In genomic region chrY:2817131-2817530, GRCh38 we compare ENCODE assay signal across 38 cellular contexts. TPM values are rescaled to one million over a fixed set of nuclear protein-coding genes. Genes with fewer than 3 reads are reported as not detected.
"Had no signal": no experiment of that assay in that cellular context is flagged by ENCODE, and none has a peak within 500 bp of the region (broad histone marks: within the 10 kb centered on the region; RNA-seq: fewer than 3 reads in every experiment).

No MANE protein-coding gene starts in this region.

- H3K4me1 Mint-ChIP-seq: activated CD4-positive, alpha-beta T cell treated with anti-CD3 and anti-CD28 coated beads for 36 hours; activated CD4-positive, alpha-beta T cell treated with anti-CD3 and anti-CD28 coated beads, Interleukin-2, amount 10 ng/mL, durations not matched to agents 24 days and 14 days; activated naive CD4-positive, alpha-beta T cell treated with anti-CD3 and anti-CD28 coated beads, Interleukin-2, amount 50 U/mL, for 24 hours; activated naive CD8-positive, alpha-beta T cell treated with anti-CD3 and anti-CD28 coated beads for 36 hours; activated naive CD8-positive, alpha-beta T cell treated with anti-CD3 and anti-CD28 coated beads, Interleukin-2, amount 50 U/mL, for 24 hours; brain; T-helper 17 cell had no signal

- H3K79me2 ChIP-seq: hepatocyte had no signal

- H3K4me3 Mint-ChIP-seq: activated CD4-positive, alpha-beta memory T cell treated with anti-CD3 and anti-CD28 coated beads for 36 hours; activated CD4-positive, alpha-beta T cell treated with anti-CD3 and anti-CD28 coated beads for 36 hours; activated CD4-positive, alpha-beta T cell treated with anti-CD3 and anti-CD28 coated beads, Interleukin-2, amount 10 ng/mL, durations not matched to agents 24 days and 14 days; activated CD8-positive, alpha-beta memory T cell treated with anti-CD3 and anti-CD28 coated beads, Interleukin-2, amount 10 ng/mL, durations not matched to agents 7 days and 5 days; activated CD8-positive, alpha-beta T cell treated with anti-CD3 and anti-CD28 coated beads, Interleukin-2, amount 10 ng/mL, durations not matched to agents 7 days and 5 days; activated naive CD4-positive, alpha-beta T cell treated with anti-CD3 and anti-CD28 coated beads for 36 hours; activated naive CD4-positive, alpha-beta T cell treated with anti-CD3 and anti-CD28 coated beads, Interleukin-2, amount 50 U/mL, for 24 hours; activated naive CD8-positive, alpha-beta T cell treated with anti-CD3 and anti-CD28 coated beads for 36 hours; activated naive CD8-positive, alpha-beta T cell treated with anti-CD3 and anti-CD28 coated beads, Interleukin-2, amount 50 U/mL, for 24 hours; activated T-helper 1 cell treated with anti-CD3 and anti-CD28 coated beads, Interleukin-12 subunit alpha, Interleukin-12 subunit beta, Interleukin-2, Interleukin-4 antibody, amounts not matched to agents 30 ng/mL and 10 ng/mL and 1 ng/mL, durations not matched to agents 14 hours and 24 hours and 36 hours; brain; T-helper 17 cell; T-helper 2 cell treated with Interferon-gamma antibody and Interleukin-4, amounts not matched to agents 5 μg/mL and 100 μg/mL, for 36 hours had no signal

- H3K4me1 ChIP-seq: adrenal gland, ascending aorta, breast epithelium, colonic mucosa, esophagus squamous epithelium, gastroesophageal sphincter, heart right ventricle had no signal

- H3K36me3 Mint-ChIP-seq: activated CD4-positive, alpha-beta memory T cell treated with anti-CD3 and anti-CD28 coated beads for 36 hours; activated CD8-positive, alpha-beta memory T cell treated with anti-CD3 and anti-CD28 coated beads, Interleukin-2, amount 10 ng/mL, durations not matched to agents 7 days and 5 days; activated naive CD8-positive, alpha-beta T cell treated with anti-CD3 and anti-CD28 coated beads for 36 hours; brain had no signal

- DNase-seq: activated CD4-positive, alpha-beta memory T cell treated with anti-CD3 and anti-CD28 coated beads for 36 hours; activated CD4-positive, alpha-beta T cell treated with anti-CD3 and anti-CD28 coated beads for 36 hours; activated CD4-positive, alpha-beta T cell treated with anti-CD3 and anti-CD28 coated beads, Interleukin-2, amount 10 ng/mL, durations not matched to agents 24 days and 14 days; activated CD4-positive, CD25-positive, alpha-beta regulatory T cell; activated CD4-positive, CD25-positive, alpha-beta regulatory T cell treated with anti-CD3 and anti-CD28 coated beads, Interleukin-2, amount 50 U/mL, for 72 hours; activated CD8-positive, alpha-beta memory T cell treated with anti-CD3 and anti-CD28 coated beads, Interleukin-2, amount 10 ng/mL, durations not matched to agents 7 days and 5 days; activated CD8-positive, alpha-beta memory T cell treated with anti-CD3 and anti-CD28 coated beads, Interleukin-2, amount 50 U/mL, for 4 hours; activated CD8-positive, alpha-beta T cell treated with anti-CD3 and anti-CD28 coated beads, Interleukin-2, amount 10 ng/mL, durations not matched to agents 7 days and 5 days; activated effector memory CD4-positive, alpha-beta T cell treated with anti-CD3 and anti-CD28 coated beads, Interleukin-2, amount 50 U/mL, for 16 hours; activated naive CD4-positive, alpha-beta T cell treated with anti-CD3 and anti-CD28 coated beads for 36 hours; activated naive CD8-positive, alpha-beta T cell treated with anti-CD3 and anti-CD28 coated beads for 36 hours; activated naive CD8-positive, alpha-beta T cell treated with anti-CD3 and anti-CD28 coated beads, Interleukin-2, amount 50 U/mL, for 24 hours; activated T-cell treated with anti-CD3 and anti-CD28 coated beads, Interleukin-2, amount 50 U/mL, for 1 hour; activated T-cell treated with anti-CD3 and anti-CD28 coated beads, Interleukin-2, amount 50 U/mL, for 48 hours; adrenal gland; central memory CD4-positive, alpha-beta T cell; cerebellar nuclear complex; colonic mucosa; effector CD8-positive, alpha-beta T cell; esophagus squamous epithelium; foreskin melanocyte; heart right ventricle; T-helper 17 cell had no signal

- H3K4me2 ChIP-seq: hepatocyte had no signal

- H3K27ac Mint-ChIP-seq: activated CD4-positive, alpha-beta memory T cell treated with anti-CD3 and anti-CD28 coated beads for 36 hours; activated CD4-positive, alpha-beta T cell treated with anti-CD3 and anti-CD28 coated beads for 36 hours; activated CD4-positive, alpha-beta T cell treated with anti-CD3 and anti-CD28 coated beads, Interleukin-2, amount 10 ng/mL, durations not matched to agents 24 days and 14 days; activated CD8-positive, alpha-beta memory T cell treated with anti-CD3 and anti-CD28 coated beads, Interleukin-2, amount 10 ng/mL, durations not matched to agents 7 days and 5 days; activated CD8-positive, alpha-beta T cell treated with anti-CD3 and anti-CD28 coated beads, Interleukin-2, amount 10 ng/mL, durations not matched to agents 7 days and 5 days; activated naive CD4-positive, alpha-beta T cell treated with anti-CD3 and anti-CD28 coated beads for 36 hours; activated naive CD4-positive, alpha-beta T cell treated with anti-CD3 and anti-CD28 coated beads, Interleukin-2, amount 50 U/mL, for 24 hours; activated naive CD8-positive, alpha-beta T cell treated with anti-CD3 and anti-CD28 coated beads for 36 hours; activated naive CD8-positive, alpha-beta T cell treated with anti-CD3 and anti-CD28 coated beads, Interleukin-2, amount 50 U/mL, for 24 hours; activated T-helper 1 cell treated with anti-CD3 and anti-CD28 coated beads, Interleukin-12 subunit alpha, Interleukin-12 subunit beta, Interleukin-2, Interleukin-4 antibody, amounts not matched to agents 30 ng/mL and 10 ng/mL and 1 ng/mL, durations not matched to agents 14 hours and 24 hours and 36 hours; activated T-helper 2 cell treated with anti-CD3 and anti-CD28 coated beads, Interferon-gamma antibody, Interleukin-2, Interleukin-4, amounts not matched to agents 10 μg/mL and 5 μg/mL and 100 μg/mL, durations not matched to agents 14 hours and 24 hours and 36 hours; brain; T-helper 17 cell; T-helper 2 cell treated with Interferon-gamma antibody and Interleukin-4, amounts not matched to agents 5 μg/mL and 100 μg/mL, for 36 hours had no signal

- ATAC-seq: activated CD4-positive, alpha-beta T cell treated with anti-CD3 and anti-CD28 coated beads for 36 hours; activated CD8-positive, alpha-beta memory T cell treated with anti-CD3 and anti-CD28 coated beads, Interleukin-2, amount 10 ng/mL, durations not matched to agents 7 days and 5 days; activated CD8-positive, alpha-beta T cell treated with anti-CD3 and anti-CD28 coated beads, Interleukin-2, amount 10 ng/mL, durations not matched to agents 7 days and 5 days; activated naive CD8-positive, alpha-beta T cell treated with anti-CD3 and anti-CD28 coated beads, Interleukin-2, amount 50 U/mL, for 24 hours; gastroesophageal sphincter; heart right ventricle; T-helper 17 cell had no signal

- H3K27me3 ChIP-seq: adrenal gland, ascending aorta, breast epithelium, cardiac muscle cell, colonic mucosa, esophagus squamous epithelium, gastroesophageal sphincter, heart right ventricle, hepatocyte had no signal

- H3K27me3 Mint-ChIP-seq: activated CD4-positive, alpha-beta memory T cell treated with anti-CD3 and anti-CD28 coated beads for 36 hours; activated CD4-positive, alpha-beta T cell treated with anti-CD3 and anti-CD28 coated beads for 36 hours; activated CD8-positive, alpha-beta memory T cell treated with anti-CD3 and anti-CD28 coated beads, Interleukin-2, amount 10 ng/mL, durations not matched to agents 7 days and 5 days; activated naive CD8-positive, alpha-beta T cell treated with anti-CD3 and anti-CD28 coated beads for 36 hours; brain had no signal

- H3K9me3 ChIP-seq: adrenal gland, ascending aorta, breast epithelium, colonic mucosa, esophagus squamous epithelium, gastroesophageal sphincter, heart right ventricle had no signal

- H3K27ac ChIP-seq: adrenal gland, ascending aorta, breast epithelium, cardiac muscle cell, colonic mucosa, epithelial cell of prostate, esophagus squamous epithelium, gastroesophageal sphincter, heart right ventricle, hepatocyte had no signal

- H3K36me3 ChIP-seq: adrenal gland, ascending aorta, breast epithelium, cardiac muscle cell, colonic mucosa, esophagus squamous epithelium, gastroesophageal sphincter, heart right ventricle had no signal

- H3K9me3 Mint-ChIP-seq: activated CD4-positive, alpha-beta memory T cell treated with anti-CD3 and anti-CD28 coated beads for 36 hours; activated CD4-positive, alpha-beta T cell treated with anti-CD3 and anti-CD28 coated beads, Interleukin-2, amount 10 ng/mL, durations not matched to agents 24 days and 14 days; activated naive CD4-positive, alpha-beta T cell treated with anti-CD3 and anti-CD28 coated beads for 36 hours; activated naive CD4-positive, alpha-beta T cell treated with anti-CD3 and anti-CD28 coated beads, Interleukin-2, amount 50 U/mL, for 24 hours; activated naive CD8-positive, alpha-beta T cell treated with anti-CD3 and anti-CD28 coated beads for 36 hours; activated naive CD8-positive, alpha-beta T cell treated with anti-CD3 and anti-CD28 coated beads, Interleukin-2, amount 50 U/mL, for 24 hours; activated T-helper 1 cell treated with anti-CD3 and anti-CD28 coated beads, Interleukin-12 subunit alpha, Interleukin-12 subunit beta, Interleukin-2, Interleukin-4 antibody, amounts not matched to agents 30 ng/mL and 10 ng/mL and 1 ng/mL, durations not matched to agents 14 hours and 24 hours and 36 hours; brain had no signal

- H2AFZ ChIP-seq: hepatocyte had no signal

- H3K4me3 ChIP-seq: adrenal gland, ascending aorta, breast epithelium, cardiac muscle cell, colonic mucosa, esophagus squamous epithelium, gastroesophageal sphincter, heart right ventricle, hepatocyte had no signal

RNA-seq across cellular contexts. Expression of gene RPS4Y1, which starts 24.3 kb away (rescaled TPM):
- total RNA-seq: ascending aorta, cardiac muscle cell, dermis microvascular lymphatic vessel endothelial cell, glomerular endothelial cell, hepatocyte had no signal
- polyA plus RNA-seq: cardiac muscle cell, hepatocyte had no signal

RNA-seq across cellular contexts. Expression of gene SRY, which starts 29.6 kb away (rescaled TPM):
- total RNA-seq: activated CD4-positive, alpha-beta memory T cell treated with anti-CD3 and anti-CD28 coated beads for 36 hours; activated CD4-positive, alpha-beta T cell treated with anti-CD3 and anti-CD28 coated beads for 36 hours; activated CD4-positive, alpha-beta T cell treated with anti-CD3 and anti-CD28 coated beads, Interleukin-2, amount 10 ng/mL, durations not matched to agents 24 days and 14 days; activated CD8-positive, alpha-beta memory T cell treated with anti-CD3 and anti-CD28 coated beads for 36 hours; activated CD8-positive, alpha-beta memory T cell treated with anti-CD3 and anti-CD28 coated beads, Interleukin-2, amount 10 ng/mL, durations not matched to agents 7 days and 5 days; activated CD8-positive, alpha-beta T cell treated with anti-CD3 and anti-CD28 coated beads, Interleukin-2, amount 10 ng/mL, durations not matched to agents 7 days and 5 days; activated naive CD4-positive, alpha-beta T cell treated with anti-CD3 and anti-CD28 coated beads for 36 hours; activated naive CD8-positive, alpha-beta T cell treated with anti-CD3 and anti-CD28 coated beads for 36 hours; activated T-helper 1 cell treated with anti-CD3 and anti-CD28 coated beads, Interleukin-12 subunit alpha, Interleukin-12 subunit beta, Interleukin-2, Interleukin-4 antibody, amounts not matched to agents 30 ng/mL and 10 ng/mL and 1 ng/mL, durations not matched to agents 14 hours and 24 hours and 36 hours; activated T-helper 2 cell treated with anti-CD3 and anti-CD28 coated beads, Interferon-gamma antibody, Interleukin-2, Interleukin-4, amounts not matched to agents 10 μg/mL and 5 μg/mL and 100 μg/mL, durations not matched to agents 14 hours and 24 hours and 36 hours; adrenal gland; ascending aorta; breast epithelium; cardiac muscle cell; colonic mucosa; dermis microvascular lymphatic vessel endothelial cell; endothelial cell of umbilical vein; esophagus squamous epithelium; gastroesophageal sphincter; glomerular endothelial cell; heart right ventricle; hepatocyte; T-helper 17 cell had no signal
- polyA plus RNA-seq: cardiac muscle cell, endothelial cell of umbilical vein, heart right ventricle, hepatocyte had no signal
